Comparison of ENCODE assay signal across 8 cellular contexts in genomic region chr1:24909388-24909898, GRCh38. TPM values are rescaled to one million over a fixed set of nuclear protein-coding genes. Genes with fewer than 3 reads are reported as not detected.
DNase-seq lines count a peak whose midpoint lies in the region; ATAC-seq and TF ChIP-seq lines count a peak whose summit lies in the region.

No MANE protein-coding gene starts in this region.

- H3K27ac Mint-ChIP-seq in natural killer cell treated with Interleukin-12 subunit alpha and Interleukin-12 subunit beta and Interleukin-15 and Interleukin-18, amount 100 ng/mL, for 72 hours: peak overlapping the region; percentile 89 to 93

- H3K36me3 ChIP-seq in GM06990 (ENCODE audit: control insufficient read depth, insufficient read depth, low read length): peaks cover 80% of the 10 kb centered on the region

- H3K4me3 ChIP-seq in GM06990 (replicated peaks; ENCODE audit: low read depth, low read length) (no peak overlapping the region), epithelial cell of proximal tubule (ENCODE audit: low read depth, low read length) (no peak overlapping the region)

- H3K4me3 Mint-ChIP-seq in natural killer cell treated with Interleukin-12 subunit alpha and Interleukin-12 subunit beta and Interleukin-15 and Interleukin-18, amount 100 ng/mL, for 72 hours: peak overlapping the region; percentile 85

- H3K27me3 Mint-ChIP-seq in natural killer cell treated with Interleukin-12 subunit alpha and Interleukin-12 subunit beta and Interleukin-15 and Interleukin-18, amount 100 ng/mL, for 72 hours: no peaks in the 10 kb centered on the region

- peak; percentile 3 for TF ChIP-seq CTCF in GM06990 (IDR thresholded peaks at IDR 0.05; ENCODE audit: insufficient read depth, low read length, poor library complexity, severe bottlenecking)
- peak; percentile 72 for TF ChIP-seq CTCF in epithelial cell of proximal tubule (conservative IDR thresholded peaks at IDR 0.05; ENCODE audit: low read depth, low read length)

- H3K36me3 Mint-ChIP-seq in natural killer cell treated with Interleukin-12 subunit alpha and Interleukin-12 subunit beta and Interleukin-15 and Interleukin-18, amount 100 ng/mL, for 72 hours: peaks cover 19% of the 10 kb centered on the region

- in situ Hi-C loops in SK-MEL-5 (cut with HindIII; ENCODE audit: low pct_unique_long_range_greater_than_20kb, low sequenced_read_pairs): loop anchor here (25.0 kb wide), 1 partner anchor 103 kb away; no protein-coding TSS in a partner anchor

- DNase-seq in GM06990 (ENCODE audit: extremely low read depth, insufficient read length) (peak; percentile 9), SK-MEL-5 (ENCODE audit: low read depth, low spot score) (peak; percentile 79), epithelial cell of proximal tubule (ENCODE audit: low read depth) (peak; percentile 31), H4 (ENCODE audit: low spot score) (no peak)
- DNase-seq in natural killer cell treated with Interleukin-12 subunit alpha and Interleukin-12 subunit beta and Interleukin-15 and Interleukin-18, amount 100 ng/mL, for 72 hours (ENCODE audit: low spot score): peak; percentile 59

- no peaks in the 10 kb centered on the region for H3K9me3 Mint-ChIP-seq in natural killer cell treated with Interleukin-12 subunit alpha and Interleukin-12 subunit beta and Interleukin-15 and Interleukin-18, amount 100 ng/mL, for 72 hours

- ATAC-seq in natural killer cell treated with Interleukin-12 subunit alpha and Interleukin-12 subunit beta and Interleukin-15 and Interleukin-18, amount 100 ng/mL, for 72 hours: no peak
- ATAC-seq in HG03354 (IDR thresholded peaks at IDR 0.05; ENCODE audit: poor library complexity, severe bottlenecking, unreplicated experiment) (no peak), GM18502 (IDR thresholded peaks at IDR 0.05; ENCODE audit: poor library complexity, unreplicated experiment) (no peak), GM18873 (IDR thresholded peaks at IDR 0.05; ENCODE audit: low FRiP score, unreplicated experiment) (no peak)

- peaks cover 53 to 67% of the 10 kb centered on the region in 2 donors for H3K4me1 Mint-ChIP-seq in natural killer cell treated with Interleukin-12 subunit alpha and Interleukin-12 subunit beta and Interleukin-15 and Interleukin-18, amount 100 ng/mL, for 72 hours (ENCODE audit: low read depth in 2 of 2)

- H3K27me3 ChIP-seq in GM06990 (replicated peaks; ENCODE audit: control insufficient read depth, insufficient read depth, low read length): no peaks in the 10 kb centered on the region

RNA-seq across cellular contexts. Expression of gene RUNX3, which starts 20.6 kb away (rescaled TPM):
- total RNA-seq in SK-MEL-5 (2014; rRNA removed; shearing (Covaris generic)): 10.7 and 13.4 TPM in 2 replicates
- 115 and 128 TPM in 2 replicates for polyA plus RNA-seq in SK-MEL-5 (2015; cell fraction: cytosol; rRNA removed)
- polyA plus RNA-seq in SK-MEL-5 (2015; cell fraction: nucleus; rRNA removed): 31.2 and 34.5 TPM in 2 replicates
- not detected in 2 replicates for total RNA-seq in epithelial cell of proximal tubule
- total RNA-seq in natural killer cell treated with Interleukin-12 subunit alpha and Interleukin-12 subunit beta and Interleukin-15 and Interleukin-18, amount 100 ng/mL, for 72 hours: 100 to 1,000 TPM; 177 to 186 TPM
- 2.9 and 4.7 TPM in 2 replicates for total RNA-seq in H4 (2014; rRNA removed; shearing (Covaris generic))

Comparison
In these comparisons a context has a peak if more than half of its experiments do, and no peak if none do; other contexts are left out.
1. RNA of gene RUNX3, which starts 20.6 kb away (total RNA-seq): 177 to 186 TPM in natural killer cell treated with Interleukin-12 subunit alpha and Interleukin-12 subunit beta and Interleukin-15 and Interleukin-18, amount 100 ng/mL, for 72 hours; 10.7 to 13.4 TPM in SK-MEL-5, 2.9 to 4.7 TPM in H4 and not detected in epithelial cell of proximal tubule; every median in the first group is over 10 times any median in the second.